Comparison of ENCODE assay signal across 13 cellular contexts in genomic region chr1:54794401-54795099, GRCh38. TPM values are rescaled to one million over a fixed set of nuclear protein-coding genes. Genes with fewer than 3 reads are reported as not detected.
DNase-seq lines count a peak whose midpoint lies in the region; ATAC-seq, FAIRE-seq and TF ChIP-seq lines count a peak whose summit lies in the region.
"Had no signal": no experiment of that assay in that cellular context is flagged by ENCODE, and none has a peak within 500 bp of the region (broad histone marks: within the 10 kb centered on the region; RNA-seq: fewer than 3 reads in every experiment).

No MANE protein-coding gene starts in this region.

- TF ChIP-seq CTCF in 22Rv1 (IDR thresholded peaks at IDR 0.05) (peak; percentile 62), GM23338 (conservative IDR thresholded peaks at IDR 0.05; ENCODE audit: low read depth in 2 of 2) (no peak), K562 (IDR thresholded peaks at IDR 0.05 in 2 of 3, conservative IDR thresholded peaks at IDR 0.05 in 1 of 3; ENCODE audit: insufficient read depth in 2 of 3, low read depth in 1 of 3, low read length in 3 of 3) (peak in 1 of 3 experiments; percentile 15; a peak in 1 of 6 replicates), lower leg skin (IDR thresholded peaks at IDR 0.05) (no peak), neural progenitor cell (IDR thresholded peaks at IDR 0.05) (no peak), ovary (IDR thresholded peaks at IDR 0.05) (no peak)

- no peak for TF ChIP-seq RAD21 in K562 (CRISPR knock-in tag; conservative IDR thresholded peaks at IDR 0.05 in 1 of 2, IDR thresholded peaks at IDR 0.05 in 1 of 2)

- WGBS in K562 (ENCODE audit: insufficient coverage, low coverage, missing lambda C conversion rate): 2% methylated on average over 3 of the region's 3 CpGs
- WGBS in lower leg skin, 2 donors: 44 to 46% methylated on average over 3 of the region's 3 CpGs
- 80 to 83% (median 83%) methylated on average over 3 of the region's 3 CpGs for WGBS in ovary, 3 donors

- H3K4me1 Mint-ChIP-seq in GM23338 (peaks cover 28% of the 10 kb centered on the region), neural progenitor cell (peaks cover 33% of the 10 kb centered on the region)

- H3K9me1 ChIP-seq in K562 (ENCODE audit: control insufficient read depth, insufficient read depth, low read length): no peaks in the 10 kb centered on the region

- H3K27me3 ChIP-seq in GM23338 (ENCODE audit: insufficient read depth) (peaks cover 4% of the 10 kb centered on the region; the same call in 1 of the 2 replicates), K562 (ENCODE audit: control insufficient read depth in 2 of 2, insufficient read depth in 2 of 2, low read length in 2 of 2) (peaks cover 0 to 29% of the 10 kb centered on the region in 2 experiments; a peak in 3 of 5 replicates), neural progenitor cell (no peaks in the 10 kb centered on the region), ovary (no peaks in the 10 kb centered on the region)
- H3K27me3 ChIP-seq: adrenal gland had no signal

- no peak for TF ChIP-seq EP300 in K562 (IDR thresholded peaks at IDR 0.05; ENCODE audit: low read length)
- TF ChIP-seq EP300 in ovary (IDR thresholded peaks at IDR 0.05): no peak

- BruUV-seq in K562 (replicated peaks; lab: Mats Ljungman, UMichigan): no TSS peak

- H3K79me2 ChIP-seq in GM23338 (replicated peaks; ENCODE audit: insufficient read depth) (no peaks in the 10 kb centered on the region), K562 (ENCODE audit: control insufficient read depth, insufficient read depth, low read length) (no peaks in the 10 kb centered on the region), neural progenitor cell (ENCODE audit: low read depth) (no peaks in the 10 kb centered on the region)

- no peaks in the 10 kb centered on the region for H3K36me3 ChIP-seq in GM23338 (ENCODE audit: insufficient read depth)
- H3K36me3 ChIP-seq in K562 (ENCODE audit: control insufficient read depth, insufficient read depth, low read length): no peaks in the 10 kb centered on the region
- H3K36me3 ChIP-seq in neural progenitor cell: no peaks in the 10 kb centered on the region
- no peaks in the 10 kb centered on the region for H3K36me3 ChIP-seq in ovary
- H3K36me3 ChIP-seq: adrenal gland had no signal

- H4K20me1 ChIP-seq in GM23338 (replicated peaks; ENCODE audit: insufficient read depth) (no peaks in the 10 kb centered on the region), K562 (replicated peaks; ENCODE audit: control insufficient read depth, insufficient read depth, low read length) (no peaks in the 10 kb centered on the region), neural progenitor cell (ENCODE audit: low read depth) (no peaks in the 10 kb centered on the region)

- CTCF ChIA-PET in K562 (lab: Yijun Ruan, JAX; ENCODE audit: low intra/inter-chr PET ratio): interaction anchor here (0.5 kb wide), 1 partner anchor 305 kb away, joined by 3 read pairs; no protein-coding TSS in a partner anchor

- POLR2A ChIA-PET in K562 (lab: Yijun Ruan, JAX): interaction anchor here (0.6 to 1.2 kb wide), 3 partner anchors 9 to 1647 kb away, joined by 3 read pairs; no protein-coding TSS in a partner anchor

- FAIRE-seq in K562 (lab: Jason Lieb, UNC): no peak

- H3K27ac Mint-ChIP-seq in GM23338 (no peak overlapping the region), neural progenitor cell (no peak overlapping the region)

- H3K9ac ChIP-seq in K562 (ENCODE audit: insufficient read depth in 1 of 2, low read depth in 2 of 2, low read length in 2 of 2): no peak overlapping the region
- no peak overlapping the region for H3K9ac ChIP-seq in neural progenitor cell

- no peak overlapping the region for H2AFZ ChIP-seq in GM23338
- no peak overlapping the region for H2AFZ ChIP-seq in K562 (ENCODE audit: low read depth, low read length)
- H2AFZ ChIP-seq in neural progenitor cell (replicated peaks): no peak overlapping the region

- intact Hi-C loops in K562 (cut with micrococcal nuclease): loop anchor here (5.0 to 10.0 kb wide), 2 partner anchors 277 to 720 kb away; no protein-coding TSS in a partner anchor
- intact Hi-C loops in lower leg skin (cut with DNase I; ENCODE audit: low total_unique reads): no loop called here
- intact Hi-C loops in ovary (cut with DNase I): no loop called here

- H3F3A ChIP-seq in GM23338 (replicated peaks; ENCODE audit: low read depth) (no peaks in the 10 kb centered on the region), neural progenitor cell (ENCODE audit: low read depth) (no peaks in the 10 kb centered on the region)

- TF ChIP-seq POLR2A in K562 (conservative IDR thresholded peaks at IDR 0.05) (no peak), lower leg skin (IDR thresholded peaks at IDR 0.05) (no peak), ovary (IDR thresholded peaks at IDR 0.05) (no peak)

- H3K4me3 ChIP-seq in GM23338 (no peak overlapping the region), K562 (no peak overlapping the region), lower leg skin (ENCODE audit: low read depth, poor library complexity, severe bottlenecking) (no peak overlapping the region), neural progenitor cell (no peak overlapping the region), ovary (no peak overlapping the region)
- H3K4me3 ChIP-seq: adrenal gland, lung had no signal

- no peaks in the 10 kb centered on the region for H3K36me3 Mint-ChIP-seq in GM23338 (ENCODE audit: low read depth)
- H3K36me3 Mint-ChIP-seq in neural progenitor cell: no peaks in the 10 kb centered on the region
- H3K36me3 Mint-ChIP-seq: CD14-positive monocyte had no signal

- DNase-seq in GM23338 (ENCODE audit: low spot score): no peak
- DNase-seq in K562 (ENCODE audit: extremely low read depth in 1 of 4, low spot score in 3 of 4): no peak
- peak; percentile 39 to 86 for DNase-seq in lower leg skin (ENCODE audit: low spot score in 2 of 2)
- no peak for DNase-seq in neural progenitor cell (ENCODE audit: low spot score)
- no peak for DNase-seq in C1 segment of cervical spinal cord (lab: John Stamatoyannopoulos, UW)
- DNase-seq in ovary: no peak
- DNase-seq: stimulated activated CD4-positive, alpha-beta T cell treated with anti-CD3 and anti-CD28 coated beads, Interleukin-12 subunit alpha, Interleukin-12 subunit beta, amount 100 ng/mL, for 4 hours had no signal

- peaks cover 7% of the 10 kb centered on the region for H3K9me3 ChIP-seq in K562 (replicated peaks; ENCODE audit: control insufficient read depth, insufficient read depth, low read depth, low read length)
- H3K9me3 ChIP-seq in neural progenitor cell (ENCODE audit: low read depth): no peaks in the 10 kb centered on the region
- no peaks in the 10 kb centered on the region for H3K9me3 ChIP-seq in ovary

- H3K4me3 Mint-ChIP-seq in GM23338 (no peak overlapping the region), neural progenitor cell (no peak overlapping the region)
- H3K4me3 Mint-ChIP-seq: CD14-positive monocyte had no signal

- H3K9me3 Mint-ChIP-seq in GM23338 (peaks cover 4% of the 10 kb centered on the region; the same call in 2 of the 3 replicates), neural progenitor cell (no peaks in the 10 kb centered on the region)

- peak overlapping the region; percentile 82 for H3K27ac ChIP-seq in 22Rv1
- H3K27ac ChIP-seq in GM23338 (ENCODE audit: low read depth): no peak overlapping the region
- H3K27ac ChIP-seq in K562 (ENCODE audit: extremely low read depth, low read depth, low read length): no peak overlapping the region
- H3K27ac ChIP-seq in neural progenitor cell: no peak overlapping the region
- no peak overlapping the region for H3K27ac ChIP-seq in ovary
- H3K27ac ChIP-seq: adrenal gland had no signal

- ATAC-seq in GM23338: peak; percentile 43
- peak; percentile 59 for ATAC-seq in K562
- no peak for ATAC-seq in GM19463 (IDR thresholded peaks at IDR 0.05; ENCODE audit: unreplicated experiment)
- ATAC-seq: activated CD4-positive, CD25-positive, alpha-beta regulatory T cell treated with anti-CD3 and anti-CD28 coated beads, Interleukin-2, amount 50 U/mL, for 24 hours had no signal

- H3K4me2 ChIP-seq in GM23338 (peak overlapping the region; percentile 26; the same call in 1 of the 2 replicates), K562 (ENCODE audit: insufficient read depth, low read length) (no peak overlapping the region), neural progenitor cell (no peak overlapping the region)

- peaks cover 7% of the 10 kb centered on the region for H3K27me3 Mint-ChIP-seq in GM23338 (ENCODE audit: insufficient read depth, low read depth, poor library complexity)
- H3K27me3 Mint-ChIP-seq in neural progenitor cell (ENCODE audit: insufficient read depth, low read depth): peaks cover 22% of the 10 kb centered on the region

- H3K9me2 ChIP-seq in GM23338 (ENCODE audit: insufficient read depth): no peaks in the 10 kb centered on the region

- H3K4me1 ChIP-seq in GM23338 (ENCODE audit: insufficient read depth) (peaks cover 23% of the 10 kb centered on the region), K562 (replicated peaks in 1 of 2; ENCODE audit: control insufficient read depth in 2 of 2, insufficient read depth in 2 of 2, low read length in 2 of 2) (peaks cover 0 to 3% of the 10 kb centered on the region in 2 experiments; a peak in 1 of 5 replicates), neural progenitor cell (no peaks in the 10 kb centered on the region), ovary (ENCODE audit: insufficient read depth) (no peaks in the 10 kb centered on the region)
- H3K4me1 ChIP-seq: adrenal gland had no signal

- in situ Hi-C loops in K562 (cut with MboI): loop anchor here (5.0 kb wide), 1 partner anchor 127 kb away; no protein-coding TSS in a partner anchor

RNA-seq across cellular contexts. Expression of gene TTC22, which starts 6.6 kb away (rescaled TPM):
- total RNA-seq in GM23338 (2014; rRNA removed; shearing (Covaris generic)): 1.7 and 2.5 TPM in 2 replicates
- polyA plus RNA-seq in GM23338 (2016; fragmentation: Nextera tagmentation; extraction: Ambion mirVana): 0.85 and 1.2 TPM in 2 replicates
- not detected in 2 replicates for total RNA-seq in K562 (2011; cell fraction: chromatin; rRNA removed; ENCODE audit: low replicate concordance)
- total RNA-seq in K562 (2011; cell fraction: nucleolus; rRNA removed): not detected in 2 replicates
- total RNA-seq in K562 (2011; cell fraction: nucleoplasm; rRNA removed): not detected in 2 replicates
- not detected in 2 replicates for total RNA-seq in K562 (2014; rRNA removed)
- total RNA-seq in K562 (2014; rRNA removed; fragmentation: Illumina TruSeq; extraction: Trizol): not detected in 2 replicates
- not detected in 2 replicates for total RNA-seq in K562 (2015; rRNA removed; fragmentation: Illumina TruSeq; extraction: Trizol)
- not detected in 2 replicates for total RNA-seq in K562 (2021)
- 0.03 TPM in 1 of 2 replicates, not detected in the other for polyA plus RNA-seq in K562 (2011; rRNA removed)
- polyA plus RNA-seq in K562 (2011; cell fraction: cytosol; rRNA removed): 0.03 TPM in 2 replicates
- 0.07 TPM in 1 of 2 replicates, not detected in the other for polyA plus RNA-seq in K562 (2011; cell fraction: nucleus; rRNA removed)
- polyA plus RNA-seq in K562 (2012): 0.09 and 0.14 TPM in 2 replicates
- not detected in 2 replicates for polyA plus RNA-seq in K562 (2014; fragmentation: Illumina TruSeq; extraction: Trizol)
- polyA plus RNA-seq in K562 (2014; fragmentation: Nextera tagmentation; extraction: Ambion mirVana): under 1 TPM in 1 of 2 experiments, not detected in 1; 0.07 TPM
- polyA plus RNA-seq in K562 (2014; rRNA removed): 0.23 TPM in 1 of 2 replicates, not detected in the other
- polyA minus RNA-seq in K562 (2011; rRNA and poly(A)+ RNA removed): not detected in 2 replicates
- not detected in 2 replicates for polyA minus RNA-seq in K562 (2011; cell fraction: cytosol; rRNA and poly(A)+ RNA removed)
- not detected in 2 replicates for polyA minus RNA-seq in K562 (2011; cell fraction: nucleus; rRNA and poly(A)+ RNA removed)
- total RNA-seq in lower leg skin: 10 to 100 TPM; 49.1 to 76.6 (median 65.7) TPM
- not detected in 2 replicates for total RNA-seq in neural progenitor cell (ENCODE audit: low replicate concordance)
- total RNA-seq in ovary: 1 to 10 TPM in 4 of 7 donors, under 1 TPM in 3; 0.13 to 9.1 (median 1.1) TPM
- polyA plus RNA-seq in ovary: under 1 TPM; 0.21 to 0.47 TPM

RNA-seq across cellular contexts. Expression of gene PARS2, which starts 30.2 kb away (rescaled TPM):
- 13.6 and 14.8 TPM in 2 replicates for total RNA-seq in GM23338 (2014; rRNA removed; shearing (Covaris generic))
- 5.9 and 6.5 TPM in 2 replicates for polyA plus RNA-seq in GM23338 (2016; fragmentation: Nextera tagmentation; extraction: Ambion mirVana)
- total RNA-seq in K562 (2011; cell fraction: chromatin; rRNA removed; ENCODE audit: low replicate concordance): 5.5 and 11.9 TPM in 2 replicates
- 11.8 and 16.0 TPM in 2 replicates for total RNA-seq in K562 (2011; cell fraction: nucleolus; rRNA removed)
- 9.7 and 11.1 TPM in 2 replicates for total RNA-seq in K562 (2011; cell fraction: nucleoplasm; rRNA removed)
- 8.5 and 11.8 TPM in 2 replicates for total RNA-seq in K562 (2014; rRNA removed)
- total RNA-seq in K562 (2014; rRNA removed; fragmentation: Illumina TruSeq; extraction: Trizol): 7.0 and 7.6 TPM in 2 replicates
- total RNA-seq in K562 (2015; rRNA removed; fragmentation: Illumina TruSeq; extraction: Trizol): 7.9 and 8.1 TPM in 2 replicates
- total RNA-seq in K562 (2021): 10.6 and 11.6 TPM in 2 replicates
- 6.7 and 11.4 TPM in 2 replicates for polyA plus RNA-seq in K562 (2011; rRNA removed)
- polyA plus RNA-seq in K562 (2011; cell fraction: cytosol; rRNA removed): 13.4 and 13.5 TPM in 2 replicates
- polyA plus RNA-seq in K562 (2011; cell fraction: nucleus; rRNA removed): 5.1 and 5.9 TPM in 2 replicates
- 9.6 and 9.8 TPM in 2 replicates for polyA plus RNA-seq in K562 (2012)
- 12.4 and 12.8 TPM in 2 replicates for polyA plus RNA-seq in K562 (2014; fragmentation: Illumina TruSeq; extraction: Trizol)
- polyA plus RNA-seq in K562 (2014; fragmentation: Nextera tagmentation; extraction: Ambion mirVana): 10 to 100 TPM in 1 of 2 experiments, 1 to 10 TPM in 1; 6.3 to 11.4 TPM
- 7.3 and 7.6 TPM in 2 replicates for polyA plus RNA-seq in K562 (2014; rRNA removed)
- 11.0 and 13.8 TPM in 2 replicates for polyA minus RNA-seq in K562 (2011; rRNA and poly(A)+ RNA removed)
- 5.7 and 7.2 TPM in 2 replicates for polyA minus RNA-seq in K562 (2011; cell fraction: cytosol; rRNA and poly(A)+ RNA removed)
- 5.8 and 10.2 TPM in 2 replicates for polyA minus RNA-seq in K562 (2011; cell fraction: nucleus; rRNA and poly(A)+ RNA removed)
- 1 to 10 TPM; 4.0 to 7.7 (median 5.1) TPM for total RNA-seq in lower leg skin
- total RNA-seq in neural progenitor cell (ENCODE audit: low replicate concordance): 5.4 and 11.0 TPM in 2 replicates
- 1 to 10 TPM; 3.2 to 9.6 (median 7.0) TPM for total RNA-seq in ovary
- 1 to 10 TPM; 4.3 to 6.4 TPM for polyA plus RNA-seq in ovary

Comparison
In these comparisons a context has a peak if more than half of its experiments do, and no peak if none do; other contexts are left out.
1. DNase-seq: peak in lower leg skin (2 of 2); none in GM23338 (single experiment), K562 (0 of 4), neural progenitor cell (single experiment), C1 segment of cervical spinal cord (0 of 14) and ovary (0 of 5).
2. RNA of gene TTC22, which starts 6.6 kb away (total RNA-seq): 49.1 to 76.6 TPM in lower leg skin; 1.7 to 2.5 TPM in GM23338, 0.13 to 9.1 TPM in ovary, not detected in neural progenitor cell and not detected in K562; every median in the first group is over 4 times any median in the second.